Comparison of ENCODE assay signal across 28 cellular contexts in the genomic region with DNA sequence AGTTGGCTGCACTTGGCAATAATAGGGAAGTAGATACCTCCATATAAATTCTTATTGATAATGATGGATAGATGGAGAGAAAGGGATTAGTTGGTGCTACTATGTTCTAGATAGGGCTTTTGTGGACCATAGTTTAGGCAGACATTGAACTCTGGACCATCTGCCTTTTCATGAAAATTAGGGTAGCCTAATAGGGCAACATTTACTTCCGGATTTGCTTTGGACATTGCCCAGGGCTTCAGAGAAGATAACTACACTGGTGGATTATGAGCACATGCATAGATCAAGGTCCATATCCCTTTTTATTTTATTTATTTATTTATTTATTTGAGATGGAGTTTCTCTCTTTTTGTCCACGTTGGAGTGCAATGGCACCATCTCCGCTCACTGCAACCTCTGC.
"Had no signal": no experiment of that assay in that cellular context is flagged by ENCODE, and none has a peak within 500 bp of the region (broad histone marks: within the 10 kb centered on the region; RNA-seq: fewer than 3 reads in every experiment).

No MANE protein-coding gene starts in this region.

- H3K36me3 ChIP-seq: brain microvascular endothelial cell, esophagus muscularis mucosa, gastrocnemius medialis had no signal

- H3K9me3 ChIP-seq: esophagus muscularis mucosa, gastrocnemius medialis had no signal

- H3K4me1 ChIP-seq: esophagus muscularis mucosa, foreskin keratinocyte, gastrocnemius medialis had no signal

- H3K4me3 ChIP-seq: coronary artery, dorsolateral prefrontal cortex, esophagus muscularis mucosa, gastrocnemius medialis had no signal

- DNase-seq: activated B cell treated with CpG ODN at 0.5 μM for 24 hours; activated CD4-positive, alpha-beta T cell treated with anti-CD3 and anti-CD28 coated beads for 48 hours; activated CD4-positive, alpha-beta T cell treated with anti-CD3 and anti-CD28 coated beads, Interleukin-2, amount 50 U/mL, for 1 hour; activated CD4-positive, alpha-beta T cell treated with anti-CD3 and anti-CD28 coated beads, Interleukin-2, amount 50 U/mL, for 48 hours; activated CD8-positive, alpha-beta memory T cell treated with anti-CD3 and anti-CD28 coated beads for 24 hours; activated CD8-positive, alpha-beta T cell treated with anti-CD3 and anti-CD28 coated beads for 36 hours; activated effector memory CD4-positive, alpha-beta T cell treated with Interleukin-2 at 50 U/mL for 16 hours; activated gamma-delta T cell treated with Interleukin-2 at 50 U/mL for 16 hours; activated naive CD4-positive, alpha-beta T cell treated with anti-CD3 and anti-CD28 coated beads, Interleukin-2, amount 50 U/mL, for 16 hours; activated naive CD4-positive, alpha-beta T cell treated with Interleukin-2 at 50 U/mL for 16 hours; activated T-cell treated with anti-CD3 and anti-CD28 coated beads, Interleukin-2, amount 50 U/mL, for 4 hours; amniotic stem cell; anterior cingulate cortex; brain microvascular endothelial cell; dorsolateral prefrontal cortex; effector memory CD4-positive, alpha-beta T cell; erythroblast; foreskin keratinocyte; gastrocnemius medialis; glutamatergic neuron; T-helper 2 cell had no signal

- FAIRE-seq: astrocyte, bronchial epithelial cell had no signal

- ATAC-seq: activated CD4-positive, CD25-positive, alpha-beta regulatory T cell treated with anti-CD3 and anti-CD28 coated beads, Interleukin-2, amount 50 U/mL, for 24 hours; activated CD8-positive, alpha-beta T cell treated with anti-CD3 and anti-CD28 coated beads for 36 hours; activated T-cell treated with anti-CD3 and anti-CD28 coated beads, Interleukin-2, amount 50 U/mL, for 4 hours; activated T-helper 17 cell treated with anti-CD3 and anti-CD28 coated beads, Interleukin-2, amount 50 U/mL, for 72 hours; foreskin keratinocyte; gastrocnemius medialis had no signal

- H3K27ac ChIP-seq: brain microvascular endothelial cell, coronary artery, dorsolateral prefrontal cortex, esophagus muscularis mucosa, foreskin keratinocyte, gastrocnemius medialis, VCaP had no signal

- H3K27me3 ChIP-seq: brain microvascular endothelial cell, dorsolateral prefrontal cortex, esophagus muscularis mucosa, foreskin keratinocyte, gastrocnemius medialis had no signal
